In genomic region chr6:26234421-26235239, GRCh38 we compare ENCODE assay signal across 8 cellular contexts.
DNase-seq lines count a peak whose midpoint lies in the region; ATAC-seq lines count a peak whose summit lies in the region.

No MANE protein-coding gene starts in this region.

- no peaks in the 10 kb centered on the region for H3K36me3 ChIP-seq in ACC112 (ENCODE audit: insufficient read depth, low read length)

- H3K27me3 ChIP-seq in ACC112 (ENCODE audit: insufficient read depth, low read length) = no peaks in the 10 kb centered on the region

- H2AFZ ChIP-seq in ACC112 (ENCODE audit: low read length, unreplicated experiment) = peak overlapping the region; percentile 88

- no peaks in the 10 kb centered on the region for H3K79me2 ChIP-seq in ACC112 (ENCODE audit: control insufficient read depth, insufficient read depth, low read length, unreplicated experiment)

- peaks cover 7% of the 10 kb centered on the region for H3K4me1 ChIP-seq in ACC112 (ENCODE audit: control insufficient read depth, insufficient read depth, low read length, unreplicated experiment)

- peak; percentile 47 to 72 for DNase-seq in NCI-H526 (lab: John Stamatoyannopoulos, UW)
- peak; percentile 85 for DNase-seq in activated CD8-positive, alpha-beta memory T cell treated with anti-CD3 and anti-CD28 coated beads for 24 hours
- no peak for DNase-seq in epithelial cell of prostate (ENCODE audit: low read depth, low spot score)
- peak; percentile 79 for DNase-seq in myocyte (ENCODE audit: low read depth)
- DNase-seq in substantia nigra (lab: John Stamatoyannopoulos, UW) = peak in 12 of 49 donors; percentile 6 to 52 (median 27)

- peak overlapping the region; percentile 46 for H3K27ac ChIP-seq in ACC112 (ENCODE audit: low read depth, low read length)
- H3K27ac ChIP-seq in epithelial cell of prostate = peak overlapping the region; percentile 70
- peak overlapping the region; percentile 43 for H3K27ac ChIP-seq in substantia nigra (ENCODE audit: low read depth, low read length, poor library complexity, severe bottlenecking)

- ATAC-seq in GM18520 (IDR thresholded peaks at IDR 0.05; ENCODE audit: unreplicated experiment) = peak; percentile 39
- peak; percentile 46 for ATAC-seq in HG02981 (IDR thresholded peaks at IDR 0.05; ENCODE audit: unreplicated experiment)

- H3K4me3 ChIP-seq in ACC112 (ENCODE audit: low read depth, low read length) = peak overlapping the region; percentile 69
